ENCODE assay signal across 8 cellular contexts in the genomic region with DNA sequence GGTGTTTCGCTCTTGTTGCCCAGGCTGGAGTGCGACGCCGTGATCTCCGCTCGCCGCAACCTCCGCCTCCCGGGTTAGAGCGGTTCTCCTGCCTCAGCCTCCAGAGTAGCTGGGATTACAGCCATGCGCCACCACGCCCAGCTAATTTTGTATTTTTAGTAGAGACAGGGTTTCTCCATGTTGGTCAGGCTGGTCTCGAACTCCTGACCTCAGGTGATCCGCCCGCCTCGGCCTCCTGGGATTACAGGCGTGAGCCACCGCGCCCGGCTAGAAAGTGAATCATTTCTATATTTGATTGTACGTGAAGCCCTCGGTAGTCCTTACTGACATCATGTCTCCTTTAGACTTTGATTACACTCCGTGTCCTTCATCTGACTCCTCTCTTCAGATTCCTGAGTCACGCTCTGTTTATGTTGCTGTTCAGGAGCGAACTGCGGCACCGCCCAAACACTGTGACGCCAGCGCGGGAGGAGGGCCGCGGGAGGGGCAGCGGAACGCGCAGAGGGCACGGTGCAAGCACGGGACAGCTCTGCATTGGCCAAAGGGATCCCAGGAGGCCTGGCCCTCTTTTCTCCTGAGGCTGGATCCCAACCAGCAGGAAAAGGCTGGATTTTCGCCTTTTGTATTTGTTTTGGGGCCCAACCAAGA. TPM values are rescaled to one million over a fixed set of nuclear protein-coding genes. Genes with fewer than 3 reads are reported as not detected.
DNase-seq lines count a peak whose midpoint lies in the region; ATAC-seq and TF ChIP-seq lines count a peak whose summit lies in the region.

No MANE protein-coding gene starts in this region.

- POLR2A ChIA-PET in CD4-positive, alpha-beta T cell (lab: Charles Lee), result interaction anchor here (1.0 to 2.9 kb wide), 12 partner anchors 8 to 1334 kb away, joined by 3 to 21 read pairs (median 5); a partner anchor contains a TSS
- POLR2A ChIA-PET in naive thymus-derived CD8-positive, alpha-beta T cell (lab: Charles Lee), result interaction anchor here (0.9 to 2.2 kb wide), 6 partner anchors 13 to 511 kb away, joined by 3 to 5 read pairs (median 4); a partner anchor contains a TSS

- H3K27me3 Mint-ChIP-seq in CD4-positive, alpha-beta T cell, result peaks cover 6% of the 10 kb centered on the region
- no peaks in the 10 kb centered on the region for H3K27me3 Mint-ChIP-seq in naive thymus-derived CD8-positive, alpha-beta T cell
- H3K27me3 Mint-ChIP-seq in stimulated activated memory B cell treated with anti-CD40 and anti-IgM and Interleukin-4, amounts not matched to agents 10 μg/mL and 1 μg/mL and 100 μg/mL, for 72 hours, result peaks cover 29% of the 10 kb centered on the region

- intact Hi-C loops in CD4-positive, alpha-beta T cell (cut with DNase I, micrococcal nuclease), result loop anchor here (2.0 to 10.0 kb wide), 7 partner anchors 60 to 960 kb away; a partner anchor contains a TSS

- peak overlapping the region; percentile 89 for H3K27ac ChIP-seq in CD4-positive, alpha-beta T cell (ENCODE audit: low read depth, low read length)
- peak overlapping the region; percentile 85 for H3K27ac ChIP-seq in SJCRH30

- H3K36me3 ChIP-seq in SJCRH30, result no peaks in the 10 kb centered on the region

- peak overlapping the region; percentile 98 for H3K27ac Mint-ChIP-seq in CD4-positive, alpha-beta T cell
- peak overlapping the region; percentile 94 to 99 (median 96) for H3K27ac Mint-ChIP-seq in naive thymus-derived CD8-positive, alpha-beta T cell
- peak overlapping the region; percentile 81 for H3K27ac Mint-ChIP-seq in stimulated activated memory B cell treated with anti-CD40 and anti-IgM and Interleukin-4, amounts not matched to agents 10 μg/mL and 1 μg/mL and 100 μg/mL, for 72 hours

- H3K4me1 ChIP-seq in SJCRH30, result peaks cover 5% of the 10 kb centered on the region; the same call in 1 of the 2 replicates

- peaks cover 31% of the 10 kb centered on the region for H3K4me1 Mint-ChIP-seq in CD4-positive, alpha-beta T cell (ENCODE audit: low read depth)
- H3K4me1 Mint-ChIP-seq in naive thymus-derived CD8-positive, alpha-beta T cell, result peaks cover 12 to 31% (median 27%) of the 10 kb centered on the region in 4 donors
- peaks cover 23% of the 10 kb centered on the region for H3K4me1 Mint-ChIP-seq in stimulated activated memory B cell treated with anti-CD40 and anti-IgM and Interleukin-4, amounts not matched to agents 10 μg/mL and 1 μg/mL and 100 μg/mL, for 72 hours

- DNase-seq in CD4-positive, alpha-beta T cell, result peak; percentile 69 to 92 (median 84)
- peak; percentile 100 for DNase-seq in LoVo (ENCODE audit: low spot score)
- DNase-seq in SJCRH30, result peak; percentile 92
- DNase-seq in activated gamma-delta T cell treated with anti-CD3 and anti-CD28 coated beads, Interleukin-2, amount 50 U/mL, for 16 hours (ENCODE audit: low read depth), result peak; percentile 75
- peak; percentile 99 for DNase-seq in fibroblast of the aortic adventitia (ENCODE audit: low read depth)
- peak; percentile 72 to 90 (median 86) for DNase-seq in naive thymus-derived CD8-positive, alpha-beta T cell

- H3K4me3 ChIP-seq in SJCRH30 (peak overlapping the region; percentile 84), fibroblast of the aortic adventitia (ENCODE audit: low read depth, low read length) (peak overlapping the region; percentile 97)

- CTCF ChIA-PET in CD4-positive, alpha-beta T cell (lab: Charles Lee), result interaction anchor here (1.3 kb wide), 1 partner anchor 24 kb away, joined by 3 read pairs; no protein-coding TSS in a partner anchor

- no peaks in the 10 kb centered on the region for H3K27me3 ChIP-seq in CD4-positive, alpha-beta T cell (ENCODE audit: control insufficient read depth, insufficient read depth, low read length)
- no peaks in the 10 kb centered on the region for H3K27me3 ChIP-seq in SJCRH30

- TF ChIP-seq CTCF in CD4-positive, alpha-beta T cell (IDR thresholded peaks at IDR 0.05), result no peak
- no peak for TF ChIP-seq CTCF in fibroblast of the aortic adventitia (IDR thresholded peaks at IDR 0.05; ENCODE audit: insufficient read depth, low read length)

- H3K36me3 Mint-ChIP-seq in CD4-positive, alpha-beta T cell (ENCODE audit: low read depth), result peaks cover 21% of the 10 kb centered on the region
- peaks cover 0 to 1% (median 0%) of the 10 kb centered on the region in 3 donors for H3K36me3 Mint-ChIP-seq in naive thymus-derived CD8-positive, alpha-beta T cell
- no peaks in the 10 kb centered on the region for H3K36me3 Mint-ChIP-seq in stimulated activated memory B cell treated with anti-CD40 and anti-IgM and Interleukin-4, amounts not matched to agents 10 μg/mL and 1 μg/mL and 100 μg/mL, for 72 hours

- H3K9me3 ChIP-seq in CD4-positive, alpha-beta T cell (ENCODE audit: control insufficient read depth, low read length), result no peaks in the 10 kb centered on the region
- no peaks in the 10 kb centered on the region for H3K9me3 ChIP-seq in SJCRH30 (replicated peaks)

- H3K9me3 Mint-ChIP-seq in CD4-positive, alpha-beta T cell, result no peaks in the 10 kb centered on the region
- H3K9me3 Mint-ChIP-seq in naive thymus-derived CD8-positive, alpha-beta T cell, result no peaks in the 10 kb centered on the region
- H3K9me3 Mint-ChIP-seq in stimulated activated memory B cell treated with anti-CD40 and anti-IgM and Interleukin-4, amounts not matched to agents 10 μg/mL and 1 μg/mL and 100 μg/mL, for 72 hours, result peaks cover 2% of the 10 kb centered on the region

- H3K4me3 Mint-ChIP-seq in CD4-positive, alpha-beta T cell, result peak overlapping the region; percentile 95
- H3K4me3 Mint-ChIP-seq in naive thymus-derived CD8-positive, alpha-beta T cell, result peak overlapping the region; percentile 90 to 99 (median 94)
- H3K4me3 Mint-ChIP-seq in stimulated activated memory B cell treated with anti-CD40 and anti-IgM and Interleukin-4, amounts not matched to agents 10 μg/mL and 1 μg/mL and 100 μg/mL, for 72 hours, result peak overlapping the region; percentile 92

- ATAC-seq in CD4-positive, alpha-beta T cell (ENCODE audit: poor library complexity), result peak; percentile 75
- ATAC-seq in GM21529 (IDR thresholded peaks at IDR 0.05; ENCODE audit: unreplicated experiment), result peak; percentile 72
- ATAC-seq in naive thymus-derived CD8-positive, alpha-beta T cell, result peak; percentile 70 to 75
- ATAC-seq in stimulated activated memory B cell treated with anti-CD40 and anti-IgM and Interleukin-4, amounts not matched to agents 10 μg/mL and 1 μg/mL and 100 μg/mL, for 72 hours, result peak; percentile 83

RNA-seq across cellular contexts. Expression of a gene that starts 0.6 kb away (rescaled TPM):
- total RNA-seq in CD4-positive, alpha-beta T cell, result 100 to 1,000 TPM; 267 to 276 TPM
- total RNA-seq in SJCRH30 (2014; rRNA removed; shearing (Covaris generic)), result 35.0 and 36.8 TPM in 2 replicates
- 26.3 and 82.4 TPM in 2 replicates for total RNA-seq in fibroblast of the aortic adventitia (ENCODE audit: low replicate concordance)
- 10 to 100 TPM; 55.5 to 56.1 TPM for total RNA-seq in naive thymus-derived CD8-positive, alpha-beta T cell
- polyA plus RNA-seq in naive thymus-derived CD8-positive, alpha-beta T cell, result 10 to 100 TPM; 10.0 to 35.3 (median 12.2) TPM

RNA-seq across cellular contexts. Expression of a gene that starts 33.3 kb away (rescaled TPM):
- not detected for total RNA-seq in CD4-positive, alpha-beta T cell
- total RNA-seq in SJCRH30 (2014; rRNA removed; shearing (Covaris generic)), result not detected in 2 replicates
- under 0.01 and 0.08 TPM in 2 replicates for total RNA-seq in fibroblast of the aortic adventitia (ENCODE audit: low replicate concordance)
- not detected for total RNA-seq in naive thymus-derived CD8-positive, alpha-beta T cell
- not detected for polyA plus RNA-seq in naive thymus-derived CD8-positive, alpha-beta T cell

RNA-seq across cellular contexts. Expression of a gene that starts 40.2 kb away (rescaled TPM):
- total RNA-seq in CD4-positive, alpha-beta T cell, result not detected
- total RNA-seq in SJCRH30 (2014; rRNA removed; shearing (Covaris generic)), result not detected in 2 replicates
- total RNA-seq in fibroblast of the aortic adventitia (ENCODE audit: low replicate concordance), result not detected in 2 replicates
- total RNA-seq in naive thymus-derived CD8-positive, alpha-beta T cell, result not detected
- polyA plus RNA-seq in naive thymus-derived CD8-positive, alpha-beta T cell, result not detected

Comparison
In these comparisons a context has a peak if more than half of its experiments do, and no peak if none do; other contexts are left out.
1. Peak in every context shown above with its lines: DNase-seq, ATAC-seq, H3K4me3 ChIP-seq and H3K27ac ChIP-seq.